Comparison of ENCODE assay signal across 9 cellular contexts in the genomic region with DNA sequence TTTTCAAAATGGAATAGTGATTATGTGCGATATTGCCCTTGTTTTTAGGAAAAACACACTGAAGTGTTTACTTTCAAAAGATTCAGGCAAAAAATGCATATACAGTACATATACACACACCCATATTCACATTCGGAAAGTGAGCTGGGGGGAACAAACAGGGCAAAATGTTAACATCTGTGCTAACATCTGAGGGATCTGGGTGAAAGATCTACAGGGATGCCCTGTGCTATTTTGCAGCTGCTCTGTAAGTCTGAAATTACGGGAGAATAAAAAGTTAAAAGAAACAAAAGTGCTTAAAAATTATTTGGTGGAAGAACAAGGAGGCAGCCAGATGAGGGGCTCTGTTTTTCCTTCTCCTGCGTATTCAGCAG. TPM values are rescaled to one million over a fixed set of nuclear protein-coding genes. Genes with fewer than 3 reads are reported as not detected.
DNase-seq lines count a peak whose midpoint lies in the region; ATAC-seq, FAIRE-seq and TF ChIP-seq lines count a peak whose summit lies in the region.
"Had no signal": no experiment of that assay in that cellular context is flagged by ENCODE, and none has a peak within 500 bp of the region (broad histone marks: within the 10 kb centered on the region; RNA-seq: fewer than 3 reads in every experiment).

No MANE protein-coding gene starts in this region.

- WGBS in gastroesophageal sphincter (ENCODE audit: low coverage in 1 of 2), 2 donors: 9 to 13% methylated on average over 4 of the region's 4 CpGs

- no peak for ATAC-seq in gastroesophageal sphincter
- no peak for ATAC-seq in HG03039 (IDR thresholded peaks at IDR 0.05; ENCODE audit: unreplicated experiment)

- no peak for TF ChIP-seq EP300 in gastroesophageal sphincter (IDR thresholded peaks at IDR 0.05)

- H3K27me3 ChIP-seq in gastroesophageal sphincter: no peaks in the 10 kb centered on the region

- TF ChIP-seq POLR2A in gastroesophageal sphincter (IDR thresholded peaks at IDR 0.05): no peak

- H3K27ac ChIP-seq in VCaP (peak overlapping the region; percentile 94), gastroesophageal sphincter (peak overlapping the region; percentile 78 to 99 (median 97))

- no peak for TF ChIP-seq CTCF in VCaP (conservative IDR thresholded peaks at IDR 0.05)
- no peak for TF ChIP-seq CTCF in gastroesophageal sphincter (IDR thresholded peaks at IDR 0.05)
- no peak for TF ChIP-seq CTCF in retinal pigment epithelial cell (conservative IDR thresholded peaks at IDR 0.05; ENCODE audit: low read depth, low read length)

- peak overlapping the region; percentile 85 for H3K4me3 ChIP-seq in GM08714 (ENCODE audit: low read length)
- peak overlapping the region; percentile 58 to 99 for H3K4me3 ChIP-seq in gastroesophageal sphincter
- peak overlapping the region; percentile 71 for H3K4me3 ChIP-seq in retinal pigment epithelial cell (ENCODE audit: low read length)

- H3K36me3 ChIP-seq in gastroesophageal sphincter: peaks cover 0 to 36% of the 10 kb centered on the region in 2 donors

- H3K4me1 ChIP-seq in gastroesophageal sphincter: peaks cover 0 to 70% (median 24%) of the 10 kb centered on the region in 3 donors

- no peaks in the 10 kb centered on the region for H3K9me3 ChIP-seq in gastroesophageal sphincter

- FAIRE-seq in urothelium cell line (lab: Jason Lieb, UNC): no peak

- DNase-seq in retinal pigment epithelial cell (ENCODE audit: low read depth): no peak
- DNase-seq in urothelium cell line (ENCODE audit: low spot score): no peak
- no peak for DNase-seq in NCI-H187 (lab: John Stamatoyannopoulos, UW)
- no peak for DNase-seq in NCI-H128 (lab: John Stamatoyannopoulos, UW; ENCODE audit: unreplicated experiment)
- DNase-seq: NCI-H1048 had no signal

RNA-seq across cellular contexts. Expression of a gene that starts 0.9 kb away (rescaled TPM):
- total RNA-seq in gastroesophageal sphincter: 1,000 to 10,000 TPM in 3 of 4 donors, 100 to 1,000 TPM in 1; 951 to 1,877 (median 1,344) TPM

RNA-seq across cellular contexts. Expression of a gene that starts 31.2 kb away (rescaled TPM):
- not detected for total RNA-seq in gastroesophageal sphincter

RNA-seq across cellular contexts. Expression of a gene that starts 51.9 kb away (rescaled TPM):
- total RNA-seq in gastroesophageal sphincter: not detected
